27 cellular contexts compared by ENCODE assay signal in genomic region chr19:56764296-56764695, GRCh38.
A peak's percentile ranks its signal among the peaks of the same experiment; 100 is the strongest.
DNase-seq lines count a peak whose midpoint lies in the region; ATAC-seq and TF ChIP-seq lines count a peak whose summit lies in the region.
"Had no signal": no experiment of that assay in that cellular context is flagged by ENCODE, and none has a peak within 500 bp of the region (broad histone marks: within the 10 kb centered on the region; RNA-seq: fewer than 3 reads in every experiment).

No MANE protein-coding gene starts in this region.

- H3K36me3 ChIP-seq in CD8-positive, alpha-beta memory T cell (ENCODE audit: insufficient read depth, low read length), result no peaks in the 10 kb centered on the region
- H3K36me3 ChIP-seq: esophagus muscularis mucosa, HAP-1, heart left ventricle, lower lobe of right lung, ovary, upper lobe of right lung had no signal

- H3K14ac ChIP-seq in H9 (ENCODE audit: insufficient read depth, low read length), result no peak overlapping the region

- no peak overlapping the region for H3K18ac ChIP-seq in H9 (ENCODE audit: insufficient read length, low read depth, low read length)

- no peak overlapping the region for H4K91ac ChIP-seq in H9 (ENCODE audit: insufficient read length, low read depth, low read length)

- H3K27ac Mint-ChIP-seq in H9, result no peak overlapping the region
- H3K27ac Mint-ChIP-seq in naive thymus-derived CD8-positive, alpha-beta T cell, result no peak overlapping the region
- no peak overlapping the region for H3K27ac Mint-ChIP-seq in CD8-positive, alpha-beta memory T cell
- H3K27ac Mint-ChIP-seq: nephron; stimulated activated memory B cell treated with anti-CD40 and anti-IgM and Interleukin-4, amounts not matched to agents 10 μg/mL and 1 μg/mL and 100 μg/mL, for 72 hours; T-cell had no signal

- H3K56ac ChIP-seq in H9 (ENCODE audit: insufficient read length, low read depth, low read length), result no peak overlapping the region

- TF ChIP-seq CTCF in H9 (conservative IDR thresholded peaks at IDR 0.05) (0 out of 3 replicates have a peak, but pooled peaks have one; percentile 13), coronary artery (IDR thresholded peaks at IDR 0.05) (no peak)

- no peaks in the 10 kb centered on the region for H3K4me1 ChIP-seq in H9 (ENCODE audit: insufficient read depth, low read length)
- H3K4me1 ChIP-seq in CD8-positive, alpha-beta memory T cell (ENCODE audit: insufficient read depth, low read length), result no peaks in the 10 kb centered on the region
- H3K4me1 ChIP-seq: HAP-1, upper lobe of right lung had no signal

- H3K4ac ChIP-seq in H9 (ENCODE audit: low read depth, low read length), result no peak overlapping the region

- ATAC-seq in naive thymus-derived CD8-positive, alpha-beta T cell, result no peak
- no peak for ATAC-seq in GM19467 (IDR thresholded peaks at IDR 0.05; ENCODE audit: unreplicated experiment)
- no peak for ATAC-seq in HG03432 (IDR thresholded peaks at IDR 0.05; ENCODE audit: unreplicated experiment)
- ATAC-seq: stimulated activated memory B cell treated with anti-CD40 and anti-IgM and Interleukin-4, amounts not matched to agents 10 μg/mL and 1 μg/mL and 100 μg/mL, for 72 hours; T-cell had no signal

- CTCF ChIA-PET in CD8-positive, alpha-beta memory T cell (lab: Charles Lee), result no interaction called here

- no peak overlapping the region for H2AFZ ChIP-seq in H9 (ENCODE audit: low read length)

- no peak overlapping the region for H3T11ph ChIP-seq in H9 (ENCODE audit: low read length)

- POLR2A ChIA-PET in naive thymus-derived CD8-positive, alpha-beta T cell (lab: Charles Lee), result no interaction called here
- POLR2A ChIA-PET in CD8-positive, alpha-beta memory T cell (lab: Charles Lee), result no interaction called here

- H4K8ac ChIP-seq in H9 (replicated peaks; ENCODE audit: insufficient read length, low read depth, low read length), result no peak overlapping the region

- no peak overlapping the region for H3K23ac ChIP-seq in H9 (ENCODE audit: insufficient read length, low read depth, low read length)

- no peak overlapping the region for H2BK12ac ChIP-seq in H9 (ENCODE audit: insufficient read length, low read depth, low read length)

- H3K27me3 Mint-ChIP-seq in H9 (ENCODE audit: low read depth), result peaks cover 6% of the 10 kb centered on the region
- peaks cover 0 to 20% (median 8%) of the 10 kb centered on the region in 5 donors for H3K27me3 Mint-ChIP-seq in naive thymus-derived CD8-positive, alpha-beta T cell
- H3K27me3 Mint-ChIP-seq in CD8-positive, alpha-beta memory T cell, result peaks cover 9 to 17% of the 10 kb centered on the region in 2 donors
- H3K27me3 Mint-ChIP-seq: central memory CD8-positive, alpha-beta T cell had no signal

- H4K20me1 ChIP-seq in H9 (ENCODE audit: control insufficient read depth, insufficient read depth, insufficient read length), result no peaks in the 10 kb centered on the region

- H3K4me3 Mint-ChIP-seq in H9, result no peak overlapping the region
- peak overlapping the region in 7 of 10 donors; percentile 1 to 86 (median 73) for H3K4me3 Mint-ChIP-seq in naive thymus-derived CD8-positive, alpha-beta T cell
- no peak overlapping the region for H3K4me3 Mint-ChIP-seq in CD8-positive, alpha-beta memory T cell
- H3K4me3 Mint-ChIP-seq: central memory CD8-positive, alpha-beta T cell; nephron had no signal

- DNase-seq in H9, result no peak
- peak; percentile 5 for DNase-seq in M059J (ENCODE audit: low read depth)
- no peak for DNase-seq in coronary artery (ENCODE audit: low spot score)
- no peak for DNase-seq in naive thymus-derived CD8-positive, alpha-beta T cell
- no peak for DNase-seq in CD8-positive, alpha-beta memory T cell
- DNase-seq: activated CD4-positive, alpha-beta T cell treated with anti-CD3 and anti-CD28 coated beads, Interleukin-2, amount 50 U/mL, for 48 hours; activated gamma-delta T cell treated with Interleukin-2 at 50 U/mL for 16 hours; activated T-cell treated with anti-CD3 and anti-CD28 coated beads, Interleukin-2, amount 50 U/mL, for 48 hours; dermis blood vessel endothelial cell; heart left ventricle; Kasumi-1; lower lobe of right lung; NCI-H1436 treated with DMSO at 0.1 percent for 48 hours; NCI-H2081 treated with DMSO at 0.1 percent for 48 hours; NCI-H446; NCI-H748 treated with DMSO at 0.1 percent for 48 hours; ovary; T-cell; upper lobe of right lung had no signal

- H3K36me3 Mint-ChIP-seq in H9 (ENCODE audit: insufficient read depth in 1 of 3, low read depth in 3 of 3), result peaks cover 17 to 43% (median 18%) of the 10 kb centered on the region in 3 experiments
- H3K36me3 Mint-ChIP-seq in naive thymus-derived CD8-positive, alpha-beta T cell, result peaks cover 2 to 63% (median 26%) of the 10 kb centered on the region in 3 donors
- peaks cover 0 to 7% (median 4%) of the 10 kb centered on the region in 3 donors for H3K36me3 Mint-ChIP-seq in CD8-positive, alpha-beta memory T cell

- WGBS in H9 (ENCODE audit: extremely low coverage, insufficient read length, low lambda C conversion rate), result no CpG with 5 or more reads among the region's 1 CpG

- H3K27me3 ChIP-seq in H9 (ENCODE audit: insufficient read depth, low read length), result no peaks in the 10 kb centered on the region
- H3K27me3 ChIP-seq in CD8-positive, alpha-beta memory T cell (ENCODE audit: insufficient read depth, low read length, poor library complexity, severe bottlenecking), result no peaks in the 10 kb centered on the region
- H3K27me3 ChIP-seq: esophagus muscularis mucosa, heart left ventricle, ovary, upper lobe of right lung had no signal

- H3K27ac ChIP-seq in H9 (ENCODE audit: insufficient read length, low read depth, low read length), result no peak overlapping the region
- H3K27ac ChIP-seq in coronary artery, result no peak overlapping the region
- H3K27ac ChIP-seq in CD8-positive, alpha-beta memory T cell (ENCODE audit: low read depth, low read length), result no peak overlapping the region
- H3K27ac ChIP-seq: esophagus muscularis mucosa, heart left ventricle, lower lobe of right lung, ovary, skin epidermis, upper lobe of right lung had no signal

- peaks cover 79% of the 10 kb centered on the region for H3K9me3 ChIP-seq in H9 (ENCODE audit: control insufficient read depth, low read depth, low read length)
- H3K9me3 ChIP-seq in CD8-positive, alpha-beta memory T cell (ENCODE audit: low read length), result no peaks in the 10 kb centered on the region
- H3K9me3 ChIP-seq: HAP-1, ovary, upper lobe of right lung had no signal

- H2BK20ac ChIP-seq in H9 (ENCODE audit: low read depth, low read length, poor library complexity, severe bottlenecking), result no peak overlapping the region

- no peak overlapping the region for H2AK5ac ChIP-seq in H9 (ENCODE audit: insufficient read length, low read length)

- H3K79me2 ChIP-seq in H9 (ENCODE audit: insufficient read depth, low read length), result no peaks in the 10 kb centered on the region

- no peaks in the 10 kb centered on the region for H3K4me1 Mint-ChIP-seq in H9
- peaks cover 5 to 11% (median 8%) of the 10 kb centered on the region in 4 donors for H3K4me1 Mint-ChIP-seq in naive thymus-derived CD8-positive, alpha-beta T cell
- H3K4me1 Mint-ChIP-seq in CD8-positive, alpha-beta memory T cell, result peaks cover 7 to 9% (median 8%) of the 10 kb centered on the region in 3 donors
- H3K4me1 Mint-ChIP-seq: central memory CD8-positive, alpha-beta T cell; nephron; stimulated activated memory B cell treated with anti-CD40 and anti-IgM and Interleukin-4, amounts not matched to agents 10 μg/mL and 1 μg/mL and 100 μg/mL, for 72 hours had no signal

- H2BK120ac ChIP-seq in H9 (ENCODE audit: low read depth, low read length, poor library complexity, severe bottlenecking), result no peak overlapping the region

- H3K79me1 ChIP-seq in H9 (ENCODE audit: insufficient read depth, low read depth, low read length, poor library complexity, severe bottlenecking), result no peaks in the 10 kb centered on the region

- H3K9me3 Mint-ChIP-seq in H9, result peaks cover 90 to 92% of the 10 kb centered on the region in 2 experiments
- H3K9me3 Mint-ChIP-seq in naive thymus-derived CD8-positive, alpha-beta T cell, result peaks cover 22 to 90% (median 63%) of the 10 kb centered on the region in 9 donors
- H3K9me3 Mint-ChIP-seq in CD8-positive, alpha-beta memory T cell, result peaks cover 31 to 75% (median 56%) of the 10 kb centered on the region in 5 donors

- no peak overlapping the region for H2BK5ac ChIP-seq in H9 (ENCODE audit: insufficient read length, low read length)

- no peak overlapping the region for H3K4me2 ChIP-seq in H9 (ENCODE audit: insufficient read depth, insufficient read length, low read length)

- H4K5ac ChIP-seq in H9 (ENCODE audit: insufficient read length, low read depth, low read length), result no peak overlapping the region

- H2BK15ac ChIP-seq in H9 (ENCODE audit: low read depth, low read length), result no peak overlapping the region

- no peaks in the 10 kb centered on the region for H3K23me2 ChIP-seq in H9 (ENCODE audit: insufficient read length, low read depth, low read length, poor library complexity, severe bottlenecking)

- no peak overlapping the region for H3K9ac ChIP-seq in H9 (ENCODE audit: extremely low read depth, insufficient read length, low read length)

- peak overlapping the region; percentile 79 for H3K4me3 ChIP-seq in coronary artery
- no peak overlapping the region for H3K4me3 ChIP-seq in CD8-positive, alpha-beta memory T cell (ENCODE audit: low read length)
- H3K4me3 ChIP-seq: HAP-1, skin epidermis had no signal

Comparison
In these comparisons a context has a peak if more than half of its experiments do, and no peak if none do; other contexts are left out.
1. H3K4me3 Mint-ChIP-seq: peak in naive thymus-derived CD8-positive, alpha-beta T cell (7 of 10); none in H9 (0 of 2) and CD8-positive, alpha-beta memory T cell (0 of 7).